Comparison of ENCODE assay signal across 35 cellular contexts in genomic region chr4:128290526-128290925, GRCh38.
"Had no signal": no experiment of that assay in that cellular context is flagged by ENCODE, and none has a peak within 500 bp of the region (broad histone marks: within the 10 kb centered on the region; RNA-seq: fewer than 3 reads in every experiment).

No MANE protein-coding gene starts in this region.

- H3K27me3 ChIP-seq: adrenal gland, heart right ventricle, left lung, neural progenitor cell, sigmoid colon, upper lobe of left lung, vagina had no signal

- H3K4me3 Mint-ChIP-seq: activated CD4-positive, alpha-beta memory T cell treated with anti-CD3 and anti-CD28 coated beads for 36 hours; activated CD4-positive, alpha-beta T cell treated with anti-CD3 and anti-CD28 coated beads, Interleukin-2, amount 10 ng/mL, durations not matched to agents 24 days and 14 days; activated naive CD4-positive, alpha-beta T cell treated with anti-CD3 and anti-CD28 coated beads for 36 hours; activated naive CD8-positive, alpha-beta T cell treated with anti-CD3 and anti-CD28 coated beads for 36 hours; activated T-helper 1 cell treated with anti-CD3 and anti-CD28 coated beads, Interleukin-12 subunit alpha, Interleukin-12 subunit beta, Interleukin-2, Interleukin-4 antibody, amounts not matched to agents 30 ng/mL and 10 ng/mL and 1 ng/mL, durations not matched to agents 14 hours and 24 hours and 36 hours; neural progenitor cell; stimulated activated effector memory CD8-positive, alpha-beta T cell treated with anti-CD3 and anti-CD28 coated beads, Interleukin-12 subunit alpha, Interleukin-12 subunit beta, amount 100 ng/mL, for 72 hours; stimulated activated naive CD8-positive, alpha-beta T cell treated with anti-CD3 and anti-CD28 coated beads, Interleukin-15, Interleukin-2, amounts not matched to agents 100 ng/mL and 50 ng/mL, for 24 hours; T-cell had no signal

- H3K27me3 Mint-ChIP-seq: activated CD4-positive, alpha-beta memory T cell treated with anti-CD3 and anti-CD28 coated beads for 36 hours; activated CD4-positive, alpha-beta T cell treated with anti-CD3 and anti-CD28 coated beads, Interleukin-2, amount 10 ng/mL, durations not matched to agents 24 days and 14 days; activated naive CD8-positive, alpha-beta T cell treated with anti-CD3 and anti-CD28 coated beads for 36 hours; stimulated activated naive CD8-positive, alpha-beta T cell treated with anti-CD3 and anti-CD28 coated beads, Interleukin-15, Interleukin-2, amounts not matched to agents 100 ng/mL and 50 ng/mL, for 24 hours; T-cell had no signal

- H3K9me3 Mint-ChIP-seq: activated CD4-positive, alpha-beta memory T cell treated with anti-CD3 and anti-CD28 coated beads for 36 hours; activated CD4-positive, alpha-beta T cell treated with anti-CD3 and anti-CD28 coated beads, Interleukin-2, amount 10 ng/mL, durations not matched to agents 24 days and 14 days; activated naive CD4-positive, alpha-beta T cell treated with anti-CD3 and anti-CD28 coated beads for 36 hours; activated T-helper 1 cell treated with anti-CD3 and anti-CD28 coated beads, Interleukin-12 subunit alpha, Interleukin-12 subunit beta, Interleukin-2, Interleukin-4 antibody, amounts not matched to agents 30 ng/mL and 10 ng/mL and 1 ng/mL, durations not matched to agents 14 hours and 24 hours and 36 hours; neural progenitor cell; stimulated activated effector memory CD8-positive, alpha-beta T cell treated with anti-CD3 and anti-CD28 coated beads, Interleukin-12 subunit alpha, Interleukin-12 subunit beta, amount 100 ng/mL, for 72 hours; stimulated activated naive CD8-positive, alpha-beta T cell treated with anti-CD3 and anti-CD28 coated beads, Interleukin-15, Interleukin-2, amounts not matched to agents 100 ng/mL and 50 ng/mL, for 24 hours; T-cell had no signal

- DNase-seq: activated CD4-positive, alpha-beta memory T cell treated with anti-CD3 and anti-CD28 coated beads for 36 hours; activated CD4-positive, alpha-beta T cell treated with anti-CD3 and anti-CD28 coated beads, Interleukin-2, amount 10 ng/mL, durations not matched to agents 24 days and 14 days; activated CD4-positive, CD25-positive, alpha-beta regulatory T cell treated with anti-CD3 and anti-CD28 coated beads, Interleukin-2, amount 50 U/mL, for 72 hours; activated CD8-positive, alpha-beta memory T cell treated with anti-CD3 and anti-CD28 coated beads, Interleukin-2, amount 50 U/mL, for 4 hours; activated effector memory CD4-positive, alpha-beta T cell treated with anti-CD3 and anti-CD28 coated beads, Interleukin-2, amount 50 U/mL, for 16 hours; activated naive CD4-positive, alpha-beta T cell treated with anti-CD3 and anti-CD28 coated beads for 36 hours; activated naive CD8-positive, alpha-beta T cell treated with anti-CD3 and anti-CD28 coated beads for 36 hours; activated T-cell treated with anti-CD3 and anti-CD28 coated beads, Interleukin-2, amount 50 U/mL, for 1 hour; adrenal gland; aorta; caudate nucleus; foreskin melanocyte; heart right ventricle; left lung; lower lobe of right lung; mesendoderm; occipital lobe; psoas muscle; sigmoid colon; small intestine; stimulated activated CD4-positive, alpha-beta T cell treated with anti-CD3 and anti-CD28 coated beads, Interleukin-4, amount 100 ng/mL, for 24 hours; T-cell; T-helper 9 cell; upper lobe of left lung had no signal

- ATAC-seq: esophagus mucosa; heart right ventricle; left lung; lower lobe of right lung; psoas muscle; stimulated activated effector memory CD8-positive, alpha-beta T cell treated with anti-CD3 and anti-CD28 coated beads, Interleukin-12 subunit alpha, Interleukin-12 subunit beta, amount 100 ng/mL, for 72 hours; T-cell had no signal

- H2AFZ ChIP-seq: neural progenitor cell, parathyroid adenoma had no signal

- H3K27ac ChIP-seq: adrenal gland, heart right ventricle, left lung, lower lobe of right lung, neural progenitor cell, parathyroid adenoma, psoas muscle, sigmoid colon, thoracic aorta, upper lobe of left lung, vagina had no signal

- H3K4me3 ChIP-seq: adrenal gland, heart right ventricle, left lung, lower lobe of right lung, neural progenitor cell, psoas muscle, sigmoid colon, thoracic aorta, upper lobe of left lung, vagina had no signal

- H3K4me2 ChIP-seq: neural progenitor cell had no signal

- H3K79me2 ChIP-seq: parathyroid adenoma had no signal

- H3K36me3 ChIP-seq: adrenal gland, heart right ventricle, left lung, lower lobe of right lung, neural progenitor cell, sigmoid colon, thoracic aorta, upper lobe of left lung, vagina had no signal

- FAIRE-seq: endothelial cell of umbilical vein, islet of Langerhans, small intestine, TTC549 had no signal

- H3K9ac ChIP-seq: neural progenitor cell, parathyroid adenoma had no signal

- H3K9me3 ChIP-seq: adrenal gland, heart right ventricle, left lung, lower lobe of right lung, psoas muscle, sigmoid colon, thoracic aorta, upper lobe of left lung, vagina had no signal

- H3K27ac Mint-ChIP-seq: activated CD4-positive, alpha-beta memory T cell treated with anti-CD3 and anti-CD28 coated beads for 36 hours; activated CD4-positive, alpha-beta T cell treated with anti-CD3 and anti-CD28 coated beads, Interleukin-2, amount 10 ng/mL, durations not matched to agents 24 days and 14 days; activated naive CD4-positive, alpha-beta T cell treated with anti-CD3 and anti-CD28 coated beads for 36 hours; activated naive CD8-positive, alpha-beta T cell treated with anti-CD3 and anti-CD28 coated beads for 36 hours; activated T-helper 1 cell treated with anti-CD3 and anti-CD28 coated beads, Interleukin-12 subunit alpha, Interleukin-12 subunit beta, Interleukin-2, Interleukin-4 antibody, amounts not matched to agents 30 ng/mL and 10 ng/mL and 1 ng/mL, durations not matched to agents 14 hours and 24 hours and 36 hours; neural progenitor cell; stimulated activated effector memory CD8-positive, alpha-beta T cell treated with anti-CD3 and anti-CD28 coated beads, Interleukin-12 subunit alpha, Interleukin-12 subunit beta, amount 100 ng/mL, for 72 hours; stimulated activated naive CD8-positive, alpha-beta T cell treated with anti-CD3 and anti-CD28 coated beads, Interleukin-15, Interleukin-2, amounts not matched to agents 100 ng/mL and 50 ng/mL, for 24 hours had no signal
